21 cellular contexts compared by ENCODE assay signal in the genomic region with DNA sequence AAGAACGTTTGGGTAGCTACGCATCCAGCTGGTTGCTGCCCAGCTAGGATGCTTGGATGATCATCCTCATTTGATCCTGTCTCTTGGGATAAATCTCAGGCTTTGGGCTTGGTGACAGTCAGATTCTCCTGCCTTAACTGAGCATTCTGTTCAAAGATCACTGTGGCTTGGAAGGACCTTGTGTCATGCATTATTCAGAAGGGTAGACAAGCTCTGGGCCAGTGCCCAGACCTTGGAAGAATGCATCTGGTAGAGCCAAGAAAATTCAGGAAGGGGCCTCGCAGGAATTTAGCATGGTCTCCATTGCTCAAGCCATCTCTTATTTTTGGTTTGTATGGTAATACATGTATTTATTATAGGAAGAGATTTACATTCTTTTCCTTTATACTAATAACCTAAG.
"Had no signal": no experiment of that assay in that cellular context is flagged by ENCODE, and none has a peak within 500 bp of the region (broad histone marks: within the 10 kb centered on the region; RNA-seq: fewer than 3 reads in every experiment).

No MANE protein-coding gene starts in this region.

- ATAC-seq: pancreas, psoas muscle, right cardiac atrium had no signal

- DNase-seq: activated CD4-positive, alpha-beta memory T cell treated with anti-CD3 and anti-CD28 coated beads for 36 hours; activated CD4-positive, alpha-beta T cell treated with anti-CD3 and anti-CD28 coated beads, Interleukin-2, amount 10 ng/mL, durations not matched to agents 24 days and 14 days; activated CD4-positive, CD25-positive, alpha-beta regulatory T cell treated with anti-CD3 and anti-CD28 coated beads, Interleukin-2, amount 50 U/mL, for 72 hours; activated CD8-positive, alpha-beta memory T cell treated with anti-CD3 and anti-CD28 coated beads, Interleukin-2, amount 50 U/mL, for 4 hours; activated gamma-delta T cell; activated naive CD4-positive, alpha-beta T cell treated with anti-CD3 and anti-CD28 coated beads, Interleukin-2, amount 10 ng/mL, durations not matched to agents 7 days and 5 days; activated naive CD8-positive, alpha-beta T cell treated with anti-CD3 and anti-CD28 coated beads, Interleukin-2, amount 10 ng/mL, durations not matched to agents 7 days and 5 days; activated T-cell treated with anti-CD3 and anti-CD28 coated beads, Interleukin-2, amount 50 U/mL, for 1 hour; effector memory CD4-positive, alpha-beta T cell; glutamatergic neuron; kidney glomerular epithelial cell; left ventricle myocardium inferior; pancreas; psoas muscle; right cardiac atrium; stimulated activated CD4-positive, alpha-beta T cell treated with anti-CD3 and anti-CD28 coated beads, Interleukin-15, amount 100 ng/mL, for 24 hours; stimulated activated CD4-positive, alpha-beta T cell treated with anti-CD3 and anti-CD28 coated beads, Interleukin-2, amount 100 ng/mL, for 24 hours; stimulated activated naive CD4-positive, alpha-beta T cell treated with Interleukin-2 at 50 U/mL for 16 hours; SW 1271; T1000; uterus had no signal
